8 cellular contexts compared by ENCODE assay signal in genomic region chr20:32583581-32584045, GRCh38. TPM values are rescaled to one million over a fixed set of nuclear protein-coding genes. Genes with fewer than 3 reads are reported as not detected.
A peak's percentile ranks its signal among the peaks of the same experiment; 100 is the strongest.
DNase-seq lines count a peak whose midpoint lies in the region; ATAC-seq and TF ChIP-seq lines count a peak whose summit lies in the region.

No MANE protein-coding gene starts in this region.

- no peaks in the 10 kb centered on the region for H3K9me2 ChIP-seq in MM.1S (replicated peaks; ENCODE audit: insufficient read depth, low read length)

- H3K4me2 ChIP-seq in MM.1S (ENCODE audit: low read depth, low read length) = no peak overlapping the region

- H3K27me3 Mint-ChIP-seq in activated T-cell treated with anti-CD3 and anti-CD28 coated beads, Interleukin-2, amount 50 U/mL, for 4 hours (ENCODE audit: low read depth) = no peaks in the 10 kb centered on the region
- H3K27me3 Mint-ChIP-seq in activated naive CD4-positive, alpha-beta T cell treated with anti-CD3 and anti-CD28 coated beads, Interleukin-2, amount 10 ng/mL, durations not matched to agents 7 days and 5 days = peaks cover 40% of the 10 kb centered on the region

- H3K9me3 ChIP-seq in transverse colon = no peaks in the 10 kb centered on the region
- no peaks in the 10 kb centered on the region for H3K9me3 ChIP-seq in MM.1S (replicated peaks; ENCODE audit: insufficient read depth, low read length)

- H3K27me3 ChIP-seq in transverse colon (peaks cover 56% of the 10 kb centered on the region), MM.1S (replicated peaks; ENCODE audit: insufficient read depth, low read length) (peaks cover 31% of the 10 kb centered on the region)

- H4K20me1 ChIP-seq in MM.1S (ENCODE audit: insufficient read depth, low read length) = no peaks in the 10 kb centered on the region

- peak; percentile 8 to 9 for ATAC-seq in activated T-cell treated with anti-CD3 and anti-CD28 coated beads, Interleukin-2, amount 50 U/mL, for 4 hours
- no peak for ATAC-seq in GM21737 (IDR thresholded peaks at IDR 0.05; ENCODE audit: unreplicated experiment)

- no peak overlapping the region for H3K4me3 Mint-ChIP-seq in activated T-cell treated with anti-CD3 and anti-CD28 coated beads, Interleukin-2, amount 50 U/mL, for 4 hours
- H3K4me3 Mint-ChIP-seq in activated naive CD4-positive, alpha-beta T cell treated with anti-CD3 and anti-CD28 coated beads, Interleukin-2, amount 10 ng/mL, durations not matched to agents 7 days and 5 days = no peak overlapping the region

- WGBS in transverse colon (ENCODE audit: low coverage in 1 of 2), 2 donors = 0 to 1% methylated on average over 4 to 17 of the region's 49 CpGs

- no peak overlapping the region for H2AFZ ChIP-seq in MM.1S (ENCODE audit: low read length)

- no peaks in the 10 kb centered on the region for H3K36me3 ChIP-seq in transverse colon
- H3K36me3 ChIP-seq in MM.1S (replicated peaks; ENCODE audit: insufficient read depth, low read length) = no peaks in the 10 kb centered on the region

- H3K4me1 ChIP-seq in transverse colon (peaks cover 2 to 27% (median 15%) of the 10 kb centered on the region in 4 donors), MM.1S (ENCODE audit: low read length) (no peaks in the 10 kb centered on the region)

- no peaks in the 10 kb centered on the region for H3F3A ChIP-seq in MM.1S (ENCODE audit: insufficient read depth, low read length)

- peaks cover 46% of the 10 kb centered on the region for H3K4me1 Mint-ChIP-seq in activated T-cell treated with anti-CD3 and anti-CD28 coated beads, Interleukin-2, amount 50 U/mL, for 4 hours (ENCODE audit: low read depth)
- peaks cover 48% of the 10 kb centered on the region for H3K4me1 Mint-ChIP-seq in activated naive CD4-positive, alpha-beta T cell treated with anti-CD3 and anti-CD28 coated beads, Interleukin-2, amount 10 ng/mL, durations not matched to agents 7 days and 5 days

- H3K27ac ChIP-seq in transverse colon (peak overlapping the region; percentile 22 to 72 (median 56)), MM.1S (ENCODE audit: low read length) (no peak overlapping the region)

- no peak for DNase-seq in activated T-cell treated with anti-CD3 and anti-CD28 coated beads, Interleukin-2, amount 50 U/mL, for 4 hours
- no peak for DNase-seq in activated T-cell treated with anti-CD3 and anti-CD28 coated beads, Interleukin-2, amount 50 U/mL, for 48 hours
- peak; percentile 53 for DNase-seq in activated naive CD4-positive, alpha-beta T cell treated with anti-CD3 and anti-CD28 coated beads, Interleukin-2, amount 10 ng/mL, durations not matched to agents 7 days and 5 days
- DNase-seq in iPS-NIHi11 (ENCODE audit: low spot score) (peak; percentile 57), transverse colon (no peak), MM.1S (no peak), SHP77 (lab: John Stamatoyannopoulos, UW) (no peak)

- H3K4me3 ChIP-seq in transverse colon = peak overlapping the region; percentile 53 to 65 (median 60)
- no peak overlapping the region; the same call in 1 of the 2 replicates for H3K4me3 ChIP-seq in MM.1S (ENCODE audit: low read length)

- no peaks in the 10 kb centered on the region for H3K36me3 Mint-ChIP-seq in activated T-cell treated with anti-CD3 and anti-CD28 coated beads, Interleukin-2, amount 50 U/mL, for 4 hours (ENCODE audit: insufficient read depth)
- H3K36me3 Mint-ChIP-seq in activated naive CD4-positive, alpha-beta T cell treated with anti-CD3 and anti-CD28 coated beads, Interleukin-2, amount 10 ng/mL, durations not matched to agents 7 days and 5 days = peaks cover 3% of the 10 kb centered on the region

- TF ChIP-seq EP300 in transverse colon (IDR thresholded peaks at IDR 0.05; ENCODE audit: low read depth) = no peak

- no peak for TF ChIP-seq POLR2A in transverse colon (IDR thresholded peaks at IDR 0.05)

- intact Hi-C loops in transverse colon (cut with DNase I; ENCODE audit: low total_unique reads) = no loop called here

- CTCF ChIA-PET in activated naive CD4-positive, alpha-beta T cell treated with anti-CD3 and anti-CD28 coated beads, Interleukin-2, amount 10 ng/mL, durations not matched to agents 7 days and 5 days (lab: Charles Lee) = no interaction called here

- H3K79me2 ChIP-seq in MM.1S (ENCODE audit: low read length) = no peaks in the 10 kb centered on the region

- no peaks in the 10 kb centered on the region for H3K9me3 Mint-ChIP-seq in activated T-cell treated with anti-CD3 and anti-CD28 coated beads, Interleukin-2, amount 50 U/mL, for 4 hours
- H3K9me3 Mint-ChIP-seq in activated naive CD4-positive, alpha-beta T cell treated with anti-CD3 and anti-CD28 coated beads, Interleukin-2, amount 10 ng/mL, durations not matched to agents 7 days and 5 days = no peaks in the 10 kb centered on the region

- H3K9ac ChIP-seq in MM.1S (ENCODE audit: low read length) = no peak overlapping the region

- no peak for TF ChIP-seq CTCF in transverse colon (IDR thresholded peaks at IDR 0.05)
- TF ChIP-seq CTCF in MM.1S (IDR thresholded peaks at IDR 0.05; ENCODE audit: low read length) = no peak

- in situ Hi-C loops in transverse colon (cut with MboI; ENCODE audit: low pct_ligation_motif_present in 1 of 4, low pct_unique_long_range_greater_than_20kb in 1 of 4, low sequenced_read_pairs in 3 of 4) = no loop called here

- no peak overlapping the region for H3K27ac Mint-ChIP-seq in activated naive CD4-positive, alpha-beta T cell treated with anti-CD3 and anti-CD28 coated beads, Interleukin-2, amount 10 ng/mL, durations not matched to agents 7 days and 5 days

RNA-seq across cellular contexts. Expression of gene NOL4L, which starts 1.5 kb away (rescaled TPM):
- total RNA-seq in activated T-cell treated with anti-CD3 and anti-CD28 coated beads, Interleukin-2, amount 50 U/mL, for 4 hours = 1 to 10 TPM; 5.6 to 8.0 (median 6.3) TPM
- 100 to 1,000 TPM in 1 of 4 donors, 10 to 100 TPM in 3; 45.6 to 105 (median 85.9) TPM for total RNA-seq in transverse colon

Comparison
In these comparisons a context has a peak if more than half of its experiments do, and no peak if none do; other contexts are left out.
1. DNase-seq: peak in activated naive CD4-positive, alpha-beta T cell treated with anti-CD3 and anti-CD28 coated beads, Interleukin-2, amount 10 ng/mL, durations not matched to agents 7 days and 5 days (single experiment) and iPS-NIHi11 (single experiment); none in activated T-cell treated with anti-CD3 and anti-CD28 coated beads, Interleukin-2, amount 50 U/mL, for 4 hours (single experiment), activated T-cell treated with anti-CD3 and anti-CD28 coated beads, Interleukin-2, amount 50 U/mL, for 48 hours (0 of 2), transverse colon (single experiment), MM.1S (single experiment) and SHP77 (0 of 2).
2. RNA of gene NOL4L, which starts 1.5 kb away (total RNA-seq): 45.6 to 105 TPM in transverse colon; 5.6 to 8.0 TPM in activated T-cell treated with anti-CD3 and anti-CD28 coated beads, Interleukin-2, amount 50 U/mL, for 4 hours; every median in the first group is over 4 times any median in the second.